In genomic region chr4:83552085-83552484, GRCh38 we compare ENCODE assay signal across 15 cellular contexts. TPM values are rescaled to one million over a fixed set of nuclear protein-coding genes. Genes with fewer than 3 reads are reported as not detected.
A peak's percentile ranks its signal among the peaks of the same experiment; 100 is the strongest.
DNase-seq lines count a peak whose midpoint lies in the region; ATAC-seq, FAIRE-seq and TF ChIP-seq lines count a peak whose summit lies in the region.
"Had no signal": no experiment of that assay in that cellular context is flagged by ENCODE, and none has a peak within 500 bp of the region (broad histone marks: within the 10 kb centered on the region; RNA-seq: fewer than 3 reads in every experiment).

No MANE protein-coding gene starts in this region.

- H3K79me2 ChIP-seq in PC-9 (ENCODE audit: low read depth): peaks cover 69% of the 10 kb centered on the region

- peaks cover 72% of the 10 kb centered on the region for H3K4me1 ChIP-seq in PC-9 (replicated peaks; ENCODE audit: insufficient read depth)
- H3K4me1 ChIP-seq in stomach: peaks cover 0 to 26% (median 8%) of the 10 kb centered on the region in 4 donors
- H3K4me1 ChIP-seq in pancreas: peaks cover 0 to 5% (median 0%) of the 10 kb centered on the region in 3 donors
- H3K4me1 ChIP-seq: BLaER1 had no signal

- H3K36me3 ChIP-seq in PC-9 (ENCODE audit: low read depth) (no peaks in the 10 kb centered on the region), stomach (no peaks in the 10 kb centered on the region), pancreas (no peaks in the 10 kb centered on the region)
- H3K36me3 ChIP-seq: BLaER1 had no signal

- H3K27me3 ChIP-seq in PC-9 (ENCODE audit: insufficient read depth, low read depth) (no peaks in the 10 kb centered on the region), stomach (no peaks in the 10 kb centered on the region), pancreas (no peaks in the 10 kb centered on the region)
- H3K27me3 ChIP-seq: BLaER1 had no signal

- FAIRE-seq in pancreas (lab: Jason Lieb, UNC): no peak

- intact Hi-C loops in PC-9 (cut with micrococcal nuclease; ENCODE audit: unreplicated experiment) (no loop called here), stomach (cut with DNase I; ENCODE audit: low total_unique reads) (no loop called here), pancreas (cut with DNase I) (no loop called here)

- TF ChIP-seq CTCF in PC-9 (conservative IDR thresholded peaks at IDR 0.05): no peak
- no peak for TF ChIP-seq CTCF in fibroblast of pulmonary artery (IDR thresholded peaks at IDR 0.05; ENCODE audit: low read length, missing control alignments)
- TF ChIP-seq CTCF in stomach (IDR thresholded peaks at IDR 0.05): no peak
- TF ChIP-seq CTCF in pancreas (IDR thresholded peaks at IDR 0.05): no peak

- DNase-seq in A172 (ENCODE audit: low spot score): peak; percentile 41
- peak; percentile 56 for DNase-seq in ELF-1 (ENCODE audit: low read depth, low spot score)
- peak; percentile 60 to 82 for DNase-seq in PC-9
- peak; percentile 31 for DNase-seq in fibroblast of pulmonary artery (ENCODE audit: low read depth)
- DNase-seq in stomach: no peak
- DNase-seq in pancreas: no peak
- DNase-seq: activated CD4-positive, alpha-beta T cell treated with anti-CD3 and anti-CD28 coated beads for 36 hours; activated effector memory CD4-positive, alpha-beta T cell treated with Interleukin-2 at 50 U/mL for 16 hours; H7; NCI-H2171 treated with DMSO at 0.1 percent for 48 hours; nephron progenitor cell had no signal

- no TSS peak for BruUV-seq in PC-9 (replicated peaks; lab: Mats Ljungman, UMichigan)

- TF ChIP-seq POLR2A in stomach (IDR thresholded peaks at IDR 0.05): no peak

- POLR2A ChIA-PET in PC-9 (lab: Charles Lee; ENCODE audit: unreplicated experiment): no interaction called here

- peak overlapping the region; percentile 63 for H3K4me2 ChIP-seq in PC-9
- H3K4me2 ChIP-seq: BLaER1 had no signal

- H4K20me1 ChIP-seq in PC-9 (ENCODE audit: insufficient read depth): no peaks in the 10 kb centered on the region
- H4K20me1 ChIP-seq: BLaER1 had no signal

- no peak overlapping the region for H2AFZ ChIP-seq in PC-9

- CTCF ChIA-PET in PC-9 (lab: Charles Lee): interaction anchor here (0.6 kb wide), 1 partner anchor 80 kb away, joined by 4 read pairs; no protein-coding TSS in a partner anchor

- H3K4me3 ChIP-seq in PC-9: no peak overlapping the region
- no peak overlapping the region for H3K4me3 ChIP-seq in fibroblast of pulmonary artery (replicated peaks; ENCODE audit: low read depth, low read length)
- no peak overlapping the region for H3K4me3 ChIP-seq in stomach
- no peak overlapping the region for H3K4me3 ChIP-seq in pancreas
- H3K4me3 ChIP-seq: BLaER1, SK-N-MC had no signal

- H3K27ac ChIP-seq in PC-9: peak overlapping the region; percentile 99
- no peak overlapping the region for H3K27ac ChIP-seq in stomach
- H3K27ac ChIP-seq in pancreas: no peak overlapping the region
- H3K27ac ChIP-seq: BLaER1, SK-N-MC had no signal

- no peaks in the 10 kb centered on the region for H3K9me2 ChIP-seq in PC-9 (ENCODE audit: insufficient read depth)

- no peak for ATAC-seq in HG03521 (IDR thresholded peaks at IDR 0.05; ENCODE audit: unreplicated experiment)
- ATAC-seq in pancreas: no peak
- ATAC-seq in HG03045 (IDR thresholded peaks at IDR 0.05; ENCODE audit: unreplicated experiment): no peak
- ATAC-seq: activated CD4-positive, alpha-beta T cell treated with anti-CD3 and anti-CD28 coated beads for 36 hours had no signal

- TF ChIP-seq EP300 in stomach (IDR thresholded peaks at IDR 0.05): no peak

- H3K9me3 ChIP-seq in PC-9 (ENCODE audit: insufficient read depth, low read depth): no peaks in the 10 kb centered on the region
- no peaks in the 10 kb centered on the region for H3K9me3 ChIP-seq in stomach
- H3K9me3 ChIP-seq in pancreas: no peaks in the 10 kb centered on the region
- H3K9me3 ChIP-seq: BLaER1 had no signal

- peaks cover 23% of the 10 kb centered on the region for H3F3A ChIP-seq in PC-9 (ENCODE audit: insufficient read depth, low read depth)

- WGBS in stomach, 5 donors: 73 to 87% (median 82%) methylated on average over 3 of the region's 3 CpGs
- WGBS in pancreas, 2 donors: 62% methylated on average over 3 of the region's 3 CpGs

RNA-seq across cellular contexts. Expression of gene GPAT3, which starts 16.2 kb away (rescaled TPM):
- total RNA-seq in A172 (2014; rRNA removed; shearing (Covaris generic)): 7.8 and 9.9 TPM in 2 replicates
- total RNA-seq in PC-9 (2021): 27.0 and 29.1 TPM in 2 replicates
- total RNA-seq in stomach: 10 to 100 TPM in 2 of 5 donors, 1 to 10 TPM in 2, not detected in 1; 3.6 to 18.9 (median 11.5) TPM
- 1 to 10 TPM; 1.7 to 4.0 (median 2.6) TPM for polyA plus RNA-seq in stomach
- 1 to 10 TPM in 3 of 6 donors, under 1 TPM in 3; 0.23 to 2.0 (median 0.99) TPM for total RNA-seq in pancreas
- 1 to 10 TPM in 1 of 2 donors, under 1 TPM in 1; 0.99 to 2.0 TPM for polyA plus RNA-seq in pancreas

Comparison
In these comparisons a context has a peak if more than half of its experiments do, and no peak if none do; other contexts are left out.
1. DNase-seq: peak in A172 (single experiment), ELF-1 (single experiment), PC-9 (2 of 2) and fibroblast of pulmonary artery (single experiment); none in stomach (single experiment) and pancreas (0 of 6).